ENCODE assay signal across 22 cellular contexts in genomic region chr11:46149342-46149741, GRCh38. TPM values are rescaled to one million over a fixed set of nuclear protein-coding genes. Genes with fewer than 3 reads are reported as not detected.
DNase-seq lines count a peak whose midpoint lies in the region; ATAC-seq, FAIRE-seq and TF ChIP-seq lines count a peak whose summit lies in the region.
"Had no signal": no experiment of that assay in that cellular context is flagged by ENCODE, and none has a peak within 500 bp of the region (broad histone marks: within the 10 kb centered on the region; RNA-seq: fewer than 3 reads in every experiment).

No MANE protein-coding gene starts in this region.

- no peaks in the 10 kb centered on the region for H3K79me2 ChIP-seq in neural progenitor cell (ENCODE audit: low read depth)

- H3K36me3 Mint-ChIP-seq in neural progenitor cell (no peaks in the 10 kb centered on the region), MCF 10A (ENCODE audit: insufficient read depth, unreplicated experiment) (no peaks in the 10 kb centered on the region)
- H3K36me3 Mint-ChIP-seq: IgD-negative memory B cell had no signal

- H3K9me3 ChIP-seq in A549 (peaks cover 3% of the 10 kb centered on the region; the same call in 2 of the 3 replicates), neural progenitor cell (ENCODE audit: low read depth) (no peaks in the 10 kb centered on the region), SJCRH30 (replicated peaks) (no peaks in the 10 kb centered on the region)
- H3K9me3 ChIP-seq: BLaER1, Caco-2 had no signal

- CTCF ChIA-PET in A549 (lab: Yijun Ruan, JAX) = interaction anchor here (0.6 kb wide), 1 partner anchor 732 kb away, joined by 3 read pairs; no protein-coding TSS in a partner anchor
- CTCF ChIA-PET in MCF 10A (lab: Yijun Ruan, JAX) = no interaction called here

- POLR2A ChIA-PET in A549 (lab: Yijun Ruan, JAX) (no interaction called here), MCF 10A (lab: Yijun Ruan, JAX) (no interaction called here)

- peaks cover 8% of the 10 kb centered on the region for H3K27me3 Mint-ChIP-seq in neural progenitor cell (ENCODE audit: insufficient read depth, low read depth)
- H3K27me3 Mint-ChIP-seq in MCF 10A (ENCODE audit: insufficient read depth, unreplicated experiment) = no peaks in the 10 kb centered on the region

- no peaks in the 10 kb centered on the region for H4K20me1 ChIP-seq in neural progenitor cell (ENCODE audit: low read depth)
- H4K20me1 ChIP-seq: BLaER1 had no signal

- H3K4me1 ChIP-seq in A549 (no peaks in the 10 kb centered on the region), neural progenitor cell (peaks cover 8% of the 10 kb centered on the region), SJCRH30 (no peaks in the 10 kb centered on the region)
- H3K4me1 ChIP-seq: BLaER1, SJSA1 had no signal

- ATAC-seq in A549 = peak; percentile 54; a peak in 4 of 6 replicates

- H3K27me3 ChIP-seq in neural progenitor cell = no peaks in the 10 kb centered on the region
- peaks cover 16% of the 10 kb centered on the region for H3K27me3 ChIP-seq in SJCRH30
- H3K27me3 ChIP-seq: BLaER1, MG63 had no signal

- TF ChIP-seq CTCF in A549 (IDR thresholded peaks at IDR 0.05) (no peak), neural progenitor cell (IDR thresholded peaks at IDR 0.05) (no peak), MCF 10A (IDR thresholded peaks at IDR 0.05; ENCODE audit: unreplicated experiment) (no peak)

- no TSS peak for BruUV-seq in MCF 10A (replicated peaks; lab: Mats Ljungman, UMichigan)

- WGBS in A549 (ENCODE audit: missing lambda C conversion rate) = 47% methylated on average over 11 of the region's 11 CpGs

- H3K4me1 Mint-ChIP-seq in neural progenitor cell = no peaks in the 10 kb centered on the region
- H3K4me1 Mint-ChIP-seq in MCF 10A (ENCODE audit: insufficient read depth, unreplicated experiment) = no peaks in the 10 kb centered on the region

- H3K27ac Mint-ChIP-seq in neural progenitor cell (no peak overlapping the region), MCF 10A (ENCODE audit: low read depth, unreplicated experiment) (no peak overlapping the region)
- H3K27ac Mint-ChIP-seq: CD4-positive, alpha-beta T cell; IgD-negative memory B cell had no signal

- peak overlapping the region; percentile 53 for H2AFZ ChIP-seq in neural progenitor cell (replicated peaks)
- H2AFZ ChIP-seq: PC-9 had no signal

- H3F3A ChIP-seq in neural progenitor cell (ENCODE audit: low read depth) = no peaks in the 10 kb centered on the region

- no peak overlapping the region for H3K27ac ChIP-seq in A549
- no peak overlapping the region for H3K27ac ChIP-seq in neural progenitor cell
- H3K27ac ChIP-seq in SJCRH30 = no peak overlapping the region
- H3K27ac ChIP-seq: BLaER1, PC-9, SJSA1 had no signal

- DNase-seq in A549 (ENCODE audit: low read depth in 1 of 2, low spot score in 1 of 2) (no peak), COLO668 (lab: John Stamatoyannopoulos, UW; ENCODE audit: unreplicated experiment) (peak; percentile 46), SHP77 treated with DMSO at 0.1 percent for 48 hours (lab: John Stamatoyannopoulos, UW) (peak; percentile 8), neural progenitor cell (ENCODE audit: low spot score) (peak; percentile 11), MCF 10A (ENCODE audit: unreplicated experiment) (no peak), dermis blood vessel endothelial cell (no peak), SJCRH30 (no peak)
- DNase-seq: ACHN; Caco-2; CD4-positive, alpha-beta T cell; DMS 273 treated with DMSO at 0.1 percent for 48 hours; GDM1; Kasumi-1; MG63; NCI-H1436; NCI-H2029; NCI-H2171; NCI-H524 treated with DMSO at 0.1 percent for 48 hours; PC-9 had no signal

- TF ChIP-seq RAD21 in A549 (conservative IDR thresholded peaks at IDR 0.05 in 1 of 2, IDR thresholded peaks at IDR 0.05 in 1 of 2) = no peak

- no peak for TF ChIP-seq EP300 in A549 (IDR thresholded peaks at IDR 0.05)

- H3K4me3 Mint-ChIP-seq in neural progenitor cell (no peak overlapping the region), MCF 10A (ENCODE audit: unreplicated experiment) (no peak overlapping the region)
- H3K4me3 Mint-ChIP-seq: CD4-positive, alpha-beta T cell; IgD-negative memory B cell had no signal

- TF ChIP-seq POLR2A in A549 (IDR thresholded peaks at IDR 0.05; ENCODE audit: low read length) = no peak

- no peaks in the 10 kb centered on the region for H3K36me3 ChIP-seq in neural progenitor cell
- no peaks in the 10 kb centered on the region for H3K36me3 ChIP-seq in SJCRH30
- H3K36me3 ChIP-seq: BLaER1, MG63, SJSA1 had no signal

- H3K9ac ChIP-seq in neural progenitor cell = no peak overlapping the region
- H3K9ac ChIP-seq: BLaER1 had no signal

- no peak for FAIRE-seq in A549 (lab: Jason Lieb, UNC)

- no peak overlapping the region for H3K4me3 ChIP-seq in A549
- no peak overlapping the region for H3K4me3 ChIP-seq in neural progenitor cell
- H3K4me3 ChIP-seq in SJCRH30 = no peak overlapping the region
- H3K4me3 ChIP-seq: BLaER1, MG63, PC-9, SJSA1 had no signal

- intact Hi-C loops in MCF 10A (cut with micrococcal nuclease) = no loop called here

- H3K4me2 ChIP-seq in A549 (no peak overlapping the region), neural progenitor cell (no peak overlapping the region)
- H3K4me2 ChIP-seq: BLaER1, PC-9 had no signal

- H3K9me3 Mint-ChIP-seq in neural progenitor cell = no peaks in the 10 kb centered on the region
- peaks cover 10% of the 10 kb centered on the region for H3K9me3 Mint-ChIP-seq in MCF 10A (ENCODE audit: unreplicated experiment)
- H3K9me3 Mint-ChIP-seq: CD4-positive, alpha-beta T cell had no signal

TF ChIP-seq in A549, 52 proteins besides CTCF, POLR2A, EP300 and RAD21:
- no peak for TF ChIP-seq E2F6 (IDR thresholded peaks at IDR 0.05; ENCODE audit: borderline replicate concordance, low read depth)
- TF ChIP-seq CHD2 (IDR thresholded peaks at IDR 0.05; ENCODE audit: low read length, partially characterized antibody) = no peak
- no peak for TF ChIP-seq CHD4 (IDR thresholded peaks at IDR 0.05; ENCODE audit: borderline replicate concordance)
- no peak for TF ChIP-seq TFCP2L1 (CRISPR knock-in tag; IDR thresholded peaks at IDR 0.05)
- TF ChIP-seq KDM1A (IDR thresholded peaks at IDR 0.05; ENCODE audit: low read depth) = no peak
- TF ChIP-seq RCOR1 (IDR thresholded peaks at IDR 0.05; ENCODE audit: low read depth, low read length) = no peak
- TF ChIP-seq BCL3 (IDR thresholded peaks at IDR 0.05) = no peak
- no peak for TF ChIP-seq MAZ (IDR thresholded peaks at IDR 0.05; ENCODE audit: borderline replicate concordance, low read depth, low read length)
TF ChIP-seq in A549: peak in this region for 0.

RNA-seq across cellular contexts. Expression of gene PHF21A, which starts 28.1 kb away (rescaled TPM):
- polyA plus RNA-seq in A549 (2011; rRNA removed) (29.8 and 31.9 TPM in 2 replicates), A549 (2017; fragmentation: RNase III; extraction: RNeasy Plus Mini Kit Qiagen cat#74134 plus additional on column Dnase treatment) (16.4 to 21.0 TPM (median 20.0 TPM) in 3 replicates)
- 10.6 and 12.7 TPM in 2 replicates for polyA plus RNA-seq in A549 (2012; cell fraction: cytosol; rRNA removed)
- 26.2 and 36.5 TPM in 2 replicates for polyA plus RNA-seq in A549 (2012; cell fraction: nucleus; rRNA removed)
- polyA minus RNA-seq in A549 (2011; rRNA and poly(A)+ RNA removed) = 20.3 and 24.7 TPM in 2 replicates
- total RNA-seq in neural progenitor cell (ENCODE audit: low replicate concordance) (33.9 and 49.6 TPM in 2 replicates), MCF 10A (2022) (33.2 and 37.6 TPM in 2 replicates), dermis blood vessel endothelial cell (6.3 and 13.2 TPM in 2 replicates)
- 12.8 and 17.3 TPM in 2 replicates for total RNA-seq in SJCRH30 (2014; rRNA removed; shearing (Covaris generic))

Comparison
In these comparisons a context has a peak if more than half of its experiments do, and no peak if none do; other contexts are left out.
1. DNase-seq: peak in COLO668 (single experiment), SHP77 treated with DMSO at 0.1 percent for 48 hours (single experiment) and neural progenitor cell (single experiment); none in A549 (0 of 2), MCF 10A (single experiment), dermis blood vessel endothelial cell (single experiment) and SJCRH30 (0 of 2).